In genomic region chr19:37217533-37217854, GRCh38 we compare ENCODE assay signal across 8 cellular contexts. TPM values are rescaled to one million over a fixed set of nuclear protein-coding genes. Genes with fewer than 3 reads are reported as not detected.
DNase-seq lines count a peak whose midpoint lies in the region; TF ChIP-seq lines count a peak whose summit lies in the region.

No MANE protein-coding gene starts in this region.

- H3K9me3 Mint-ChIP-seq in activated naive CD4-positive, alpha-beta T cell treated with anti-CD3 and anti-CD28 coated beads for 36 hours: peaks cover 16% of the 10 kb centered on the region

- peaks cover 6% of the 10 kb centered on the region; the same call in 1 of the 2 replicates for H3K4me1 ChIP-seq in OCI-LY3 (ENCODE audit: low read length)
- H3K4me1 ChIP-seq in fibroblast of lung (ENCODE audit: control insufficient read depth, extremely low read depth, insufficient read depth, low read length): no peaks in the 10 kb centered on the region

- in situ Hi-C loops in GM13976 (cut with MboI; ENCODE audit: low sequenced_read_pairs, unreplicated experiment): no loop called here

- peak overlapping the region; percentile 88 for H3K4me3 Mint-ChIP-seq in activated naive CD4-positive, alpha-beta T cell treated with anti-CD3 and anti-CD28 coated beads for 36 hours

- TF ChIP-seq CTCF in OCI-LY3 (IDR thresholded peaks at IDR 0.05; ENCODE audit: low read depth, low read length) (no peak), fibroblast of lung (conservative IDR thresholded peaks at IDR 0.05 in 1 of 2, IDR thresholded peaks at IDR 0.05 in 1 of 2; ENCODE audit: low read depth in 1 of 2, low read length in 2 of 2) (no peak), GM13976 (IDR thresholded peaks at IDR 0.05; ENCODE audit: borderline replicate concordance, control extremely low read depth, extremely low read depth, insufficient read depth, missing control alignments) (no peak)

- H3K4me1 Mint-ChIP-seq in activated naive CD4-positive, alpha-beta T cell treated with anti-CD3 and anti-CD28 coated beads for 36 hours (ENCODE audit: low read depth): peaks cover 16% of the 10 kb centered on the region

- H3K36me3 Mint-ChIP-seq in activated naive CD4-positive, alpha-beta T cell treated with anti-CD3 and anti-CD28 coated beads for 36 hours (ENCODE audit: low read depth): peaks cover 41% of the 10 kb centered on the region

- H3K27me3 Mint-ChIP-seq in activated naive CD4-positive, alpha-beta T cell treated with anti-CD3 and anti-CD28 coated beads for 36 hours (ENCODE audit: low read depth): no peaks in the 10 kb centered on the region

- H3K27ac Mint-ChIP-seq in activated naive CD4-positive, alpha-beta T cell treated with anti-CD3 and anti-CD28 coated beads for 36 hours: peak overlapping the region; percentile 92

- H3K27ac ChIP-seq in OCI-LY3 (ENCODE audit: low read length) (peak overlapping the region; percentile 84), fibroblast of lung (ENCODE audit: insufficient read depth, low read length) (peak overlapping the region; percentile 84), skin epidermis (peak overlapping the region in 20 of 21 experiments; percentile 80 to 99 (median 93))

- H3K9ac ChIP-seq in OCI-LY3 (ENCODE audit: low read length): peak overlapping the region; percentile 96
- no peak overlapping the region for H3K9ac ChIP-seq in fibroblast of lung (ENCODE audit: insufficient read depth, low read length)

- H4K20me1 ChIP-seq in OCI-LY3 (ENCODE audit: insufficient read depth, low read length): no peaks in the 10 kb centered on the region
- H4K20me1 ChIP-seq in fibroblast of lung (ENCODE audit: control insufficient read depth, extremely low read depth, insufficient read depth, low read length): no peaks in the 10 kb centered on the region

- H3K79me2 ChIP-seq in OCI-LY3 (ENCODE audit: low read length) (peaks cover 27% of the 10 kb centered on the region), fibroblast of lung (ENCODE audit: control insufficient read depth, insufficient read depth, low read length) (peaks cover 12% of the 10 kb centered on the region)

- peaks cover 8% of the 10 kb centered on the region; the same call in 1 of the 2 replicates for H3K9me3 ChIP-seq in OCI-LY3 (ENCODE audit: insufficient read depth, low read length)
- no peaks in the 10 kb centered on the region for H3K9me3 ChIP-seq in fibroblast of lung (ENCODE audit: control insufficient read depth, insufficient read depth, low read depth, low read length)

- H3K4me3 ChIP-seq in OCI-LY3 (ENCODE audit: low read length): peak overlapping the region; percentile 92
- H3K4me3 ChIP-seq in fibroblast of lung (replicated peaks in 1 of 4; ENCODE audit: control extremely low read depth in 1 of 4, insufficient read depth in 1 of 4, low read depth in 3 of 4, low read length in 4 of 4): peak overlapping the region; percentile 81 to 96 (median 92)
- peak overlapping the region; percentile 42 to 80 (median 56) for H3K4me3 ChIP-seq in skin epidermis

- intact Hi-C loops in activated naive CD4-positive, alpha-beta T cell treated with anti-CD3 and anti-CD28 coated beads for 36 hours (cut with micrococcal nuclease): loop anchor here (1.0 to 10.0 kb wide), 5 partner anchors 97 to 1120 kb away; partner anchors contain the start of genes CATSPERG, ZNF146, ZNF345 and ZNF565
- intact Hi-C loops in head of caudate nucleus (cut with DNase I): no loop called here

- CTCF ChIA-PET in activated naive CD4-positive, alpha-beta T cell treated with anti-CD3 and anti-CD28 coated beads for 36 hours (lab: Charles Lee): interaction anchor here (0.8 kb wide), 1 partner anchor 9 kb away, joined by 5 read pairs; no protein-coding TSS in a partner anchor

- H3K27me3 ChIP-seq in OCI-LY3 (ENCODE audit: low read depth, low read length) (no peaks in the 10 kb centered on the region), fibroblast of lung (ENCODE audit: control insufficient read depth, insufficient read depth, low read length) (no peaks in the 10 kb centered on the region)

- H2AFZ ChIP-seq in OCI-LY3 (ENCODE audit: low read depth, low read length) (peak overlapping the region; percentile 99), fibroblast of lung (ENCODE audit: low read length) (peak overlapping the region; percentile 99)

- H3K4me2 ChIP-seq in OCI-LY3 (ENCODE audit: low read length) (peak overlapping the region; percentile 83), fibroblast of lung (ENCODE audit: extremely low read depth, insufficient read depth, low read length) (peak overlapping the region; percentile 36)

- peaks cover 27% of the 10 kb centered on the region for H3K36me3 ChIP-seq in OCI-LY3 (replicated peaks; ENCODE audit: low read depth, low read length)
- no peaks in the 10 kb centered on the region for H3K36me3 ChIP-seq in fibroblast of lung (ENCODE audit: control insufficient read depth, insufficient read depth, low read length)

- no peak for DNase-seq in activated naive CD4-positive, alpha-beta T cell treated with anti-CD3 and anti-CD28 coated beads for 36 hours
- no peak for DNase-seq in activated naive CD4-positive, alpha-beta T cell (lab: John Stamatoyannopoulos, UW)
- DNase-seq in fibroblast of lung (ENCODE audit: low read depth in 2 of 2) (no peak), GM13976 (ENCODE audit: low spot score) (no peak), NCI-H345 treated with DMSO at 0.1 percent for 48 hours (lab: John Stamatoyannopoulos, UW; ENCODE audit: unreplicated experiment) (no peak), head of caudate nucleus (no peak)

RNA-seq across cellular contexts. Expression of gene ZNF383, which starts 0.5 kb away (rescaled TPM):
- total RNA-seq in activated naive CD4-positive, alpha-beta T cell treated with anti-CD3 and anti-CD28 coated beads for 36 hours: 1 to 10 TPM; 8.4 to 9.1 TPM
- 7.2 and 9.4 TPM in 2 replicates for total RNA-seq in fibroblast of lung
- polyA plus RNA-seq in fibroblast of lung: 3.1 and 5.0 TPM in 2 replicates
- polyA plus RNA-seq in fibroblast of lung (2012): 2.8 and 3.3 TPM in 2 replicates
- polyA minus RNA-seq in fibroblast of lung (ENCODE audit: low replicate concordance): 3.1 and 4.6 TPM in 2 replicates

RNA-seq across cellular contexts. Expression of gene ZNF585B, which starts 7.2 kb away (rescaled TPM):
- 1 to 10 TPM; 5.5 to 6.2 TPM for total RNA-seq in activated naive CD4-positive, alpha-beta T cell treated with anti-CD3 and anti-CD28 coated beads for 36 hours
- 26.5 and 43.8 TPM in 2 replicates for total RNA-seq in fibroblast of lung
- 14.8 and 19.5 TPM in 2 replicates for polyA plus RNA-seq in fibroblast of lung
- 4.4 and 7.9 TPM in 2 replicates for polyA plus RNA-seq in fibroblast of lung (2012)
- polyA minus RNA-seq in fibroblast of lung (ENCODE audit: low replicate concordance): 6.0 and 7.3 TPM in 2 replicates

RNA-seq across cellular contexts. Expression of gene ZNF585A, which starts 45.0 kb away (rescaled TPM):
- total RNA-seq in activated naive CD4-positive, alpha-beta T cell treated with anti-CD3 and anti-CD28 coated beads for 36 hours: 1 to 10 TPM; 8.9 to 9.1 TPM
- 5.1 and 9.9 TPM in 2 replicates for total RNA-seq in fibroblast of lung
- 8.7 and 11.0 TPM in 2 replicates for polyA plus RNA-seq in fibroblast of lung
- polyA plus RNA-seq in fibroblast of lung (2012): 6.2 and 11.1 TPM in 2 replicates
- polyA minus RNA-seq in fibroblast of lung (ENCODE audit: low replicate concordance): 1.4 and 2.1 TPM in 2 replicates
